In the genomic region with DNA sequence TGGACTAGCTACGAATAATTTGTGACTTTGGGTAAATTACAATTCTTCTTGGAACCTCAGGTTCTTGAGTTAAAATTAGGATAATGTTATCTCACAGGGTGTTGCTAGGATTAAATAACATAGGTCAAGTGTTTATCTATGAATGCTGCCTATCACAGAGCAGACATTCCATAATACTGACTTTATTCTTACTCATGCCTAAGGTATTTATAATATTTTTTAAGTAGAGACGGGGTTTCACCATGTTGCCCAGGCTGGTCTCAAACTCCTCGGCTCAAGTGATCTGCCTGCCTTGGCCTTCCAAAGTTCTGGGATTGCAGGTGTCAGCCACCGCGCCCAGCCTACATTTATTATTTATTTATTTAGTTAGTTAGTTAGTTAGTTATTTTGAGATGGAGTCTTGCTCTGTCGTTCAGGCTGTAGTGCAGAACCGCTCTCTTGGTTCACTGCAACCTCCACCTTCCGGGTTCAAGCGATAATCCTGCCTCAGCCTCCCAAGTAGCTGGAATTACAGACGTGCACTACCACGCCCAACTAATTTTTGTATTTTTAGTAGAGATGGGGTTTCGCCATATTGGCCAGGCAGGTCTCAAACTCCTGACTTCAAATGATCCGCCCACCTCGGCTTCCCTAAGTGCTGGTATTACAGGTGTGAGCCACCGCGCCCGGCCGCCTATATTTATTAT, we compare ENCODE assay signal across 6 cellular contexts. TPM values are rescaled to one million over a fixed set of nuclear protein-coding genes. Genes with fewer than 3 reads are reported as not detected.
DNase-seq lines count a peak whose midpoint lies in the region; ATAC-seq and TF ChIP-seq lines count a peak whose summit lies in the region.

No MANE protein-coding gene starts in this region.

- H3K4me3 ChIP-seq in GM12875 (ENCODE audit: low read depth, low read length), result peak overlapping the region; percentile 88
- peak overlapping the region in 3 of 4 donors; percentile 49 to 77 (median 75) for H3K4me3 ChIP-seq in adrenal gland
- H3K4me3 ChIP-seq in mucosa of stomach (ENCODE audit: low read length), result peak overlapping the region; percentile 94

- 86 to 90% (median 88%) methylated on average over 18 of the region's 18 CpGs for WGBS in adrenal gland, 4 donors

- peak overlapping the region; percentile 95 for H3K9ac ChIP-seq in mucosa of stomach (ENCODE audit: low read length)

- TF ChIP-seq CTCF in GM12875 (IDR thresholded peaks at IDR 0.05; ENCODE audit: borderline replicate concordance, insufficient read depth, low read depth, low read length) (no peak), adrenal gland (IDR thresholded peaks at IDR 0.05) (no peak)

- peak overlapping the region; percentile 83 to 97 (median 95) for H3K27ac ChIP-seq in adrenal gland

- H3K9me3 ChIP-seq in adrenal gland (replicated peaks in 1 of 3) (no peaks in the 10 kb centered on the region), mucosa of stomach (ENCODE audit: control insufficient read depth, low read length) (no peaks in the 10 kb centered on the region)

- ATAC-seq in HG02798 (IDR thresholded peaks at IDR 0.05; ENCODE audit: poor library complexity, unreplicated experiment), result no peak

- intact Hi-C loops in adrenal gland (cut with DNase I), result loop anchor here in 1 of 2 donors (10.0 kb wide), 1 partner anchor 63 kb away; no protein-coding TSS in a partner anchor

- no peak for TF ChIP-seq POLR2A in adrenal gland (IDR thresholded peaks at IDR 0.05)

- no peaks in the 10 kb centered on the region for H3K27me3 ChIP-seq in adrenal gland
- no peaks in the 10 kb centered on the region for H3K27me3 ChIP-seq in mucosa of stomach (ENCODE audit: control insufficient read depth, insufficient read depth, low read length)

- H3K4me1 ChIP-seq in adrenal gland (replicated peaks in 1 of 2), result peaks cover 23 to 38% of the 10 kb centered on the region in 2 donors
- peaks cover 23% of the 10 kb centered on the region for H3K4me1 ChIP-seq in mucosa of stomach (ENCODE audit: control insufficient read depth, insufficient read depth, low read length)

- DNase-seq in adrenal gland, result no peak
- no peak for DNase-seq in DMS114 treated with DMSO at 0.1 percent for 48 hours (lab: John Stamatoyannopoulos, UW; ENCODE audit: unreplicated experiment)
- DNase-seq in OCI-M1 (lab: John Stamatoyannopoulos, UW), result no peak

- H3K36me3 ChIP-seq in adrenal gland (replicated peaks in 1 of 2), result no peaks in the 10 kb centered on the region
- no peaks in the 10 kb centered on the region for H3K36me3 ChIP-seq in mucosa of stomach (ENCODE audit: control insufficient read depth, insufficient read depth, low read length)

RNA-seq across cellular contexts. Expression of a gene that starts 0.7 kb away (rescaled TPM):
- 10 to 100 TPM; 51.7 to 77.7 (median 61.5) TPM for total RNA-seq in adrenal gland
- 10 to 100 TPM in 1 of 3 donors, 1 to 10 TPM in 2; 5.8 to 43.1 (median 9.5) TPM for polyA plus RNA-seq in adrenal gland

RNA-seq across cellular contexts. Expression of a gene that starts 3.8 kb away (rescaled TPM):
- total RNA-seq in adrenal gland, result 10 to 100 TPM; 44.7 to 88.2 (median 59.3) TPM
- polyA plus RNA-seq in adrenal gland, result 10 to 100 TPM; 54.0 to 74.2 (median 58.9) TPM

RNA-seq across cellular contexts. Expression of a gene that starts 56.9 kb away (rescaled TPM):
- 10 to 100 TPM in 6 of 8 donors, 1 to 10 TPM in 2; 7.1 to 26.2 (median 17.8) TPM for total RNA-seq in adrenal gland
- 10 to 100 TPM in 1 of 3 donors, 1 to 10 TPM in 2; 3.3 to 13.7 (median 5.7) TPM for polyA plus RNA-seq in adrenal gland

RNA-seq across cellular contexts. Expression of a gene that starts 57.0 kb away (rescaled TPM):
- 10 to 100 TPM; 13.0 to 57.9 (median 19.0) TPM for total RNA-seq in adrenal gland
- polyA plus RNA-seq in adrenal gland, result 10 to 100 TPM in 1 of 3 donors, 1 to 10 TPM in 2; 5.8 to 28.2 (median 6.2) TPM
